ENCODE assay signal across 8 cellular contexts in the genomic region with DNA sequence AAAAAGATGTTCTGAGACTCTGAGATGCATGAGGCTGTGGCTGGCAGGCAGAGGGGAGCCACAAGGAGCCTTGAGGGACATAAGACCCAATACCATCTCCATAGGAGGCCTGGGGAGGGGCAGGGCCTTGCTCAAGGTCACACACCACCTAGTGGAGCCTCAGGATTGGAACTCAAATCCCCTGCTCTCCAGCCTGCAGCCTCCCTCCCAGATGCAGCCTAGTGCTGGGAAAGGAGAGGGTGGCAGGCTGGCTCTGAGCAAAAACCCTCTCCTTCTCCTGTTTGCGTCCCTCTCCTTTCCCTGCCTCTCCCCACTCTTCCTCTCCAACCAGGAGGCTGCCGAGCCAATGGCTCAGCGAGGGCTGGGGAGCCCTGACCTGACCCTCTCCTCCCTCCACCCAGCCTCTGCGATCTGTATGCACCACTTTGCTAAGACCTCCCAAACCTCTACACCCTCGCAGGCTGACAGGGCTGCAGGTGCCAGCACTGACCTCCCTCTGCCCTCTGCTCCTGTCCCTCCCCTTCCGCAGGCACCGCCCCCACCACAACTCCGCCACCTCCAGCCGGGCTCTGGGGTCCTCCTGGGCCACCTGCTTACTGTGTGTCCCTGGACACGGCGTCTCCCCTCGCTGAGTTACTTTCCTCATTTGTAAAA. TPM values are rescaled to one million over a fixed set of nuclear protein-coding genes. Genes with fewer than 3 reads are reported as not detected.
DNase-seq lines count a peak whose midpoint lies in the region; FAIRE-seq and TF ChIP-seq lines count a peak whose summit lies in the region.

No MANE protein-coding gene starts in this region.

- H3K9ac ChIP-seq in kidney (ENCODE audit: low read length in 2 of 2) (peak overlapping the region in 1 of 2 donors; percentile 3), GM23248 (no peak overlapping the region)

- no peak overlapping the region for H3K27ac Mint-ChIP-seq in activated T-helper 2 cell treated with anti-CD3 and anti-CD28 coated beads, Interferon-gamma antibody, Interleukin-2, Interleukin-4, amounts not matched to agents 10 μg/mL and 5 μg/mL and 100 μg/mL, durations not matched to agents 14 hours and 24 hours and 36 hours

- H4K20me1 ChIP-seq in GM23248 (ENCODE audit: insufficient read depth) = no peaks in the 10 kb centered on the region

- peaks cover 27% of the 10 kb centered on the region for H3K27me3 ChIP-seq in BJ (ENCODE audit: control insufficient read depth, insufficient read depth, low read length)
- H3K27me3 ChIP-seq in testis = no peaks in the 10 kb centered on the region
- peaks cover 31% of the 10 kb centered on the region for H3K27me3 ChIP-seq in GM23248 (replicated peaks; ENCODE audit: insufficient read depth)

- WGBS in testis, 2 donors = 1 to 9% methylated on average over 9 to 12 of the region's 12 CpGs
- 11% methylated on average over 11 to 12 of the region's 12 CpGs for WGBS in GM23248 (ENCODE audit: low coverage in 1 of 2, low lambda C conversion rate in 2 of 2, missing lambda C conversion rate in 2 of 2), 2 experiments

- H3K4me1 ChIP-seq in HEK293 (ENCODE audit: control insufficient read depth, insufficient read depth, low read length) = no peaks in the 10 kb centered on the region; the same call in 1 of the 2 replicates
- H3K4me1 ChIP-seq in kidney (ENCODE audit: control insufficient read depth in 1 of 2, insufficient read depth in 1 of 2, low read depth in 1 of 2, low read length in 2 of 2) = peaks cover 6 to 8% of the 10 kb centered on the region in 2 donors
- H3K4me1 ChIP-seq in testis = peaks cover 21% of the 10 kb centered on the region
- no peaks in the 10 kb centered on the region for H3K4me1 ChIP-seq in GM23248 (ENCODE audit: insufficient read depth)

- no peaks in the 10 kb centered on the region for H3F3A ChIP-seq in GM23248 (ENCODE audit: insufficient read depth)

- H3K36me3 ChIP-seq in BJ (ENCODE audit: control insufficient read depth, insufficient read depth, low read length) = no peaks in the 10 kb centered on the region
- no peaks in the 10 kb centered on the region for H3K36me3 ChIP-seq in HEK293 (ENCODE audit: control insufficient read depth in 2 of 2, insufficient read depth in 1 of 2, low read length in 2 of 2)
- no peaks in the 10 kb centered on the region for H3K36me3 ChIP-seq in kidney (ENCODE audit: control insufficient read depth in 1 of 2, insufficient read depth in 2 of 2, low read length in 2 of 2)
- H3K36me3 ChIP-seq in testis (ENCODE audit: low read depth, missing control alignments) = no peaks in the 10 kb centered on the region
- no peaks in the 10 kb centered on the region for H3K36me3 ChIP-seq in GM23248 (ENCODE audit: low read depth)

- no peak for FAIRE-seq in kidney (lab: Jason Lieb, UNC)
- FAIRE-seq in GM12891 (lab: Jason Lieb, UNC) = no peak

- H3K9me3 ChIP-seq in HEK293 (ENCODE audit: control insufficient read depth, insufficient read depth, low read depth, low read length) = no peaks in the 10 kb centered on the region
- H3K9me3 ChIP-seq in kidney (ENCODE audit: control insufficient read depth in 1 of 2, low read length in 2 of 2) = no peaks in the 10 kb centered on the region
- H3K9me3 ChIP-seq in testis = no peaks in the 10 kb centered on the region
- no peaks in the 10 kb centered on the region for H3K9me3 ChIP-seq in GM23248 (ENCODE audit: low read depth)

- H3K79me2 ChIP-seq in GM23248 (ENCODE audit: insufficient read depth) = no peaks in the 10 kb centered on the region

- intact Hi-C loops in activated T-helper 2 cell treated with anti-CD3 and anti-CD28 coated beads, Interferon-gamma antibody, Interleukin-2, Interleukin-4, amounts not matched to agents 10 μg/mL and 5 μg/mL and 100 μg/mL, durations not matched to agents 14 hours and 24 hours and 36 hours (cut with micrococcal nuclease) = no loop called here
- intact Hi-C loops in kidney (cut with DNase I) = no loop called here
- intact Hi-C loops in testis (cut with DNase I; ENCODE audit: low total_unique reads) = no loop called here

- in situ Hi-C loops in GM23248 (cut with MboI) = no loop called here

- no peaks in the 10 kb centered on the region for H3K9me3 Mint-ChIP-seq in activated T-helper 2 cell treated with anti-CD3 and anti-CD28 coated beads, Interferon-gamma antibody, Interleukin-2, Interleukin-4, amounts not matched to agents 10 μg/mL and 5 μg/mL and 100 μg/mL, durations not matched to agents 14 hours and 24 hours and 36 hours

- DNase-seq in BJ (ENCODE audit: low read depth) = no peak
- no peak for DNase-seq in activated T-helper 2 cell treated with anti-CD3 and anti-CD28 coated beads, Interferon-gamma antibody, Interleukin-2, Interleukin-4, amounts not matched to agents 10 μg/mL and 5 μg/mL and 100 μg/mL, durations not matched to agents 14 hours and 24 hours and 36 hours (ENCODE audit: low spot score)
- DNase-seq in kidney = peak; percentile 75
- no peak for DNase-seq in testis
- no peak for DNase-seq in GM23248
- no peak for DNase-seq in GM12891 (ENCODE audit: insufficient read length, low spot score)
- DNase-seq in DMS114 treated with DMSO at 0.1 percent for 48 hours (lab: John Stamatoyannopoulos, UW; ENCODE audit: unreplicated experiment) = no peak

- no peaks in the 10 kb centered on the region for H3K9me2 ChIP-seq in GM23248 (ENCODE audit: insufficient read depth)

- POLR2A ChIA-PET in BJ (lab: Charles Lee) = no interaction called here
- POLR2A ChIA-PET in HEK293 (lab: Yijun Ruan, JAX) = interaction anchor here (0.6 kb wide), 1 partner anchor 137 kb away, joined by 3 read pairs; no protein-coding TSS in a partner anchor

- peaks cover 4% of the 10 kb centered on the region for H3K4me1 Mint-ChIP-seq in activated T-helper 2 cell treated with anti-CD3 and anti-CD28 coated beads, Interferon-gamma antibody, Interleukin-2, Interleukin-4, amounts not matched to agents 10 μg/mL and 5 μg/mL and 100 μg/mL, durations not matched to agents 14 hours and 24 hours and 36 hours (ENCODE audit: low read depth)

- H2AFZ ChIP-seq in GM23248 = no peak overlapping the region

- TF ChIP-seq CTCF in BJ (IDR thresholded peaks at IDR 0.05; ENCODE audit: insufficient read depth, low read depth, low read length) (peak; percentile 14; the same call in 1 of the 2 replicates), HEK293 (tag by site-specific recombination; IDR thresholded peaks at IDR 0.05) (no peak), kidney (IDR thresholded peaks at IDR 0.05; ENCODE audit: borderline replicate concordance, extremely low read depth, insufficient read depth) (no peak), testis (IDR thresholded peaks at IDR 0.05) (no peak)

- no peak overlapping the region for H3K4me2 ChIP-seq in GM23248 (ENCODE audit: unreplicated experiment)

- peaks cover 3% of the 10 kb centered on the region for H3K36me3 Mint-ChIP-seq in activated T-helper 2 cell treated with anti-CD3 and anti-CD28 coated beads, Interferon-gamma antibody, Interleukin-2, Interleukin-4, amounts not matched to agents 10 μg/mL and 5 μg/mL and 100 μg/mL, durations not matched to agents 14 hours and 24 hours and 36 hours (ENCODE audit: low read depth)

- H3K4me3 ChIP-seq in BJ (ENCODE audit: low read depth, low read length) (no peak overlapping the region), HEK293 (ENCODE audit: low read depth, low read length) (no peak overlapping the region; the same call in 1 of the 2 replicates), kidney (ENCODE audit: low read length in 2 of 2) (peak overlapping the region; percentile 5 to 46), testis (peak overlapping the region; percentile 48 to 63), GM23248 (no peak overlapping the region)

- H3K27ac ChIP-seq in HEK293 (ENCODE audit: extremely low read depth, low read depth, low read length) (no peak overlapping the region; the same call in 1 of the 2 replicates), kidney (ENCODE audit: low read depth in 2 of 2, low read length in 2 of 2) (no peak overlapping the region), testis (no peak overlapping the region), GM23248 (no peak overlapping the region)

- H3K4me3 Mint-ChIP-seq in activated T-helper 2 cell treated with anti-CD3 and anti-CD28 coated beads, Interferon-gamma antibody, Interleukin-2, Interleukin-4, amounts not matched to agents 10 μg/mL and 5 μg/mL and 100 μg/mL, durations not matched to agents 14 hours and 24 hours and 36 hours (ENCODE audit: low read depth) = peak overlapping the region; percentile 65

- CTCF ChIA-PET in BJ (lab: Yijun Ruan, JAX) (interaction anchor here (1.6 to 2.5 kb wide), 2 partner anchors 18 to 26 kb away, joined by 4 to 8 read pairs; no protein-coding TSS in a partner anchor), HEK293 (lab: Yijun Ruan, JAX) (interaction anchor here (0.7 to 3.8 kb wide), 3 partner anchors 12 to 59 kb away, joined by 3 to 19 read pairs (median 3); no protein-coding TSS in a partner anchor)

- TF ChIP-seq POLR2A in testis (IDR thresholded peaks at IDR 0.05) (no peak), GM12891 (IDR thresholded peaks at IDR 0.05; ENCODE audit: low read depth, low read length) (no peak)

- H3K27me3 Mint-ChIP-seq in activated T-helper 2 cell treated with anti-CD3 and anti-CD28 coated beads, Interferon-gamma antibody, Interleukin-2, Interleukin-4, amounts not matched to agents 10 μg/mL and 5 μg/mL and 100 μg/mL, durations not matched to agents 14 hours and 24 hours and 36 hours (ENCODE audit: low read depth) = peaks cover 30% of the 10 kb centered on the region

TF ChIP-seq in HEK293, 187 proteins besides CTCF, POLR2A, EP300 and RAD21 (continues in another document):
- TF ChIP-seq GLI2 (tag by site-specific recombination; IDR thresholded peaks at IDR 0.05; ENCODE audit: borderline replicate concordance, low read depth) (no peak), ZNF596 (tag by site-specific recombination; IDR thresholded peaks at IDR 0.05) (no peak)

TF ChIP-seq in GM12891, 5 proteins besides CTCF, POLR2A, EP300 and RAD21:
- TF ChIP-seq SPI1 (IDR thresholded peaks at IDR 0.05; ENCODE audit: low read depth, low read length) (no peak), POLR2AphosphoS5 (IDR thresholded peaks at IDR 0.05; ENCODE audit: low read depth, low read length) (no peak), POU2F2 (IDR thresholded peaks at IDR 0.05; ENCODE audit: low read depth, low read length) (no peak), TAF1 (IDR thresholded peaks at IDR 0.05; ENCODE audit: low read depth, low read length) (no peak), PAX5 (IDR thresholded peaks at IDR 0.05; ENCODE audit: insufficient read depth, low read length, severe bottlenecking) (no peak)
TF ChIP-seq in GM12891: peak in this region for 0.

RNA-seq across cellular contexts. Expression of a gene that starts 14.7 kb away (rescaled TPM):
- polyA plus RNA-seq in BJ (2011; rRNA removed) (not detected in 2 replicates), kidney (ENCODE audit: insufficient read depth, low read depth, low replicate concordance) (not detected), testis (ENCODE audit: insufficient read depth, low read depth, low replicate concordance) (36.9 TPM), GM23248 (2016; fragmentation: Nextera tagmentation; extraction: Ambion mirVana) (not detected in 2 replicates)
- polyA minus RNA-seq in BJ (2011; rRNA and poly(A)+ RNA removed) = not detected in 2 replicates
- total RNA-seq in activated T-helper 2 cell treated with anti-CD3 and anti-CD28 coated beads, Interferon-gamma antibody, Interleukin-2, Interleukin-4, amounts not matched to agents 10 μg/mL and 5 μg/mL and 100 μg/mL, durations not matched to agents 14 hours and 24 hours and 36 hours = 0.21 TPM in 1 of 2 replicates, not detected in the other
- total RNA-seq in kidney (not detected), testis (10 to 100 TPM in 1 of 2 donors, 1 to 10 TPM in 1; 6.9 to 24.6 TPM)
- not detected in 2 replicates for total RNA-seq in GM23248 (2014; rRNA removed; shearing (Covaris generic))
- polyA plus RNA-seq in GM12891 (2012; ENCODE audit: low read depth, missing spikeins) = not detected

Comparison
In these comparisons a context has a peak if more than half of its experiments do, and no peak if none do; other contexts are left out.
1. H3K4me3 ChIP-seq: peak in kidney (2 of 2) and testis (2 of 2); none in BJ (single experiment), HEK293 (single experiment) and GM23248 (single experiment).